In the genomic region with DNA sequence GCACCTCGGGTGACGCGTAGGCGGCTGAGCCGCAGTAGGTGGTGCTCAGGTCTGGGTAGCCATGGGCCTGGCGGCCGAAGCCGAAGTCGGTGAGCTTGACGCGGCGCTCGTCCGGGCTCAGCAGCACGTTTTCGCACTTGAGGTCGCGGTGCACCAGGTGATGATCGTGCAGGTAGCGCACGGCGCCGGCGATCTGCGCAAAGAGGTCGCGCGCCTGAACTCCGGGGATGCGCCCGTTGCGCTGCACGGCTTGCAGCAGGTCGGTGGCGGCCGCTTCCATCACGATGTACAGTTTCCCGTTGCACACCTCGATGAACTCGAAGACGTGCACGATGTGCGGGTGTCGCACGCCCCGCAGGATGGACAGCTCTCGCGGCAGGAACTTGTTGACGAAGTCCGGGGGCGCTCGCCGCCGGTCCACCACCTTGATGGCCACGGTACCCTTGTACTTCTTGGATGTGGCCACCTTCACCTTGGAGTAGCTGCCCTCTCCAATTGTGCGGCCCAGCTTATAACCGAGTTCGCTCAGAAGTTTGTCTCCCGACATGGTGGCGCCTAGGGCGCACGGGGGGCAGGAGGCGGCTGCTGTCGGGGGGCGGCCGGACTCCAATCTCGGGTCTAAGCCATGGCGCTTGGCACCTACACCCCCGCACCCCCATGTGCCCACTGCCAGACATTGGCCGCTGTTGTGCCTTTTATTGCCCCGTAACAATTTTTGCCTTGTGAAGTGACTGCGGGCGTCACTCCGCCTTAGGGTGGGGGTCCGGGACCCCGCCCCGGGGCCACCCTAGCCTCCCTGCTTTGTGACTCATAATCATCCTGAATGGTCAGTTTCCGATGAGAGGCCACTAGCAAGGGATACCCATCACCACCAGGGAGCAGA, we compare ENCODE assay signal across 8 cellular contexts. TPM values are rescaled to one million over a fixed set of nuclear protein-coding genes. Genes with fewer than 3 reads are reported as not detected.
DNase-seq lines count a peak whose midpoint lies in the region; ATAC-seq and TF ChIP-seq lines count a peak whose summit lies in the region.

A gene (minus strand): TSS at position 668 of the 883 bp plus-strand sequence. CDS start 121 bp downstream, at position 547.

- no peak for TF ChIP-seq CTCF in GM10266 (IDR thresholded peaks at IDR 0.05; ENCODE audit: control insufficient read depth, insufficient read depth, low read depth, missing control alignments)

- DNase-seq in activated naive CD8-positive, alpha-beta T cell treated with anti-CD3 and anti-CD28 coated beads for 36 hours, result no peak
- DNase-seq in NCI-H2171 (lab: John Stamatoyannopoulos, UW), result no peak
- no peak for DNase-seq in GDM1 (lab: John Stamatoyannopoulos, UW)
- no peak for DNase-seq in activated CD4-positive, alpha-beta T cell treated with anti-CD3 and anti-CD28 coated beads for 4 hours
- DNase-seq in GM10266 (ENCODE audit: extremely low spot score), result no peak

- peak; percentile 11 for ATAC-seq in HG02885 (IDR thresholded peaks at IDR 0.05; ENCODE audit: poor library complexity, unreplicated experiment)

- H3K9ac ChIP-seq in iPS-18a (ENCODE audit: low read length) (peak within 1 kb of the TSS; percentile 83), stomach smooth muscle (ENCODE audit: low read length in 2 of 2) (peak within 1 kb of the TSS; percentile 90 to 94)

- H3K4me3 Mint-ChIP-seq in activated naive CD8-positive, alpha-beta T cell treated with anti-CD3 and anti-CD28 coated beads for 36 hours, result peak within 1 kb of the TSS; percentile 92

- H3K9me3 Mint-ChIP-seq in activated naive CD8-positive, alpha-beta T cell treated with anti-CD3 and anti-CD28 coated beads for 36 hours, result no peaks in the 10 kb centered on the region

- H3K27me3 Mint-ChIP-seq in activated naive CD8-positive, alpha-beta T cell treated with anti-CD3 and anti-CD28 coated beads for 36 hours, result no peaks in the 10 kb centered on the region

- peaks cover 28% of the 10 kb centered on the region for H3K36me3 Mint-ChIP-seq in activated naive CD8-positive, alpha-beta T cell treated with anti-CD3 and anti-CD28 coated beads for 36 hours

- H3K4me1 ChIP-seq in iPS-18a (ENCODE audit: control insufficient read depth, low read depth, low read length), result no peaks in the 10 kb centered on the region
- H3K4me1 ChIP-seq in stomach smooth muscle (ENCODE audit: control insufficient read depth, insufficient read depth, low read length), result peaks cover 33% of the 10 kb centered on the region

- H3K27ac ChIP-seq in iPS-18a (ENCODE audit: low read length), result peak within 1 kb of the TSS; percentile 53
- H3K27ac ChIP-seq in stomach smooth muscle (ENCODE audit: low read length), result peak within 1 kb of the TSS; percentile 76

- H3K36me3 ChIP-seq in iPS-18a (ENCODE audit: control insufficient read depth, low read depth, low read length), result no peaks in the 10 kb centered on the region
- H3K36me3 ChIP-seq in stomach smooth muscle (ENCODE audit: control insufficient read depth in 2 of 2, insufficient read depth in 2 of 2, low read length in 2 of 2), result peaks cover 0 to 6% of the 10 kb centered on the region in 2 donors

- peaks cover 17% of the 10 kb centered on the region for H3K4me1 Mint-ChIP-seq in activated naive CD8-positive, alpha-beta T cell treated with anti-CD3 and anti-CD28 coated beads for 36 hours

- H3K4me3 ChIP-seq in iPS-18a (ENCODE audit: low read length), result peak within 1 kb of the TSS; percentile 98
- H3K4me3 ChIP-seq in stomach smooth muscle (ENCODE audit: low read length in 2 of 2), result peak within 1 kb of the TSS; percentile 90 to 92

- H3K27me3 ChIP-seq in iPS-18a (ENCODE audit: control insufficient read depth, insufficient read depth, low read length) (no peaks in the 10 kb centered on the region), stomach smooth muscle (ENCODE audit: control insufficient read depth in 1 of 2, insufficient read depth in 2 of 2, low read length in 2 of 2) (no peaks in the 10 kb centered on the region)

- no peaks in the 10 kb centered on the region for H3K9me3 ChIP-seq in iPS-18a (ENCODE audit: control insufficient read depth, low read depth, low read length)
- H3K9me3 ChIP-seq in stomach smooth muscle (ENCODE audit: control insufficient read depth in 2 of 2, low read length in 2 of 2), result no peaks in the 10 kb centered on the region

- H3K27ac Mint-ChIP-seq in activated naive CD8-positive, alpha-beta T cell treated with anti-CD3 and anti-CD28 coated beads for 36 hours, result peak within 1 kb of the TSS; percentile 90

RNA-seq across cellular contexts. Expression of the gene that starts here (rescaled TPM):
- total RNA-seq in activated naive CD8-positive, alpha-beta T cell treated with anti-CD3 and anti-CD28 coated beads for 36 hours, result 1 to 10 TPM; 3.0 to 3.1 TPM
